19 cellular contexts compared by ENCODE assay signal in genomic region chr22:20578707-20579106, GRCh38.
A peak's percentile ranks its signal among the peaks of the same experiment; 100 is the strongest.
DNase-seq lines count a peak whose midpoint lies in the region; ATAC-seq lines count a peak whose summit lies in the region.
"Had no signal": no experiment of that assay in that cellular context is flagged by ENCODE, and none has a peak within 500 bp of the region (broad histone marks: within the 10 kb centered on the region; RNA-seq: fewer than 3 reads in every experiment).

No MANE protein-coding gene starts in this region.

- H3K4me3 Mint-ChIP-seq in activated naive CD4-positive, alpha-beta T cell treated with anti-CD3 and anti-CD28 coated beads, Interleukin-2, amount 10 ng/mL, durations not matched to agents 7 days and 5 days, result no peak overlapping the region
- peak overlapping the region; percentile 33 to 79 (median 47) for H3K4me3 Mint-ChIP-seq in immature natural killer cell
- no peak overlapping the region for H3K4me3 Mint-ChIP-seq in T-helper 2 cell treated with Interferon-gamma antibody and Interleukin-4, amounts not matched to agents 5 μg/mL and 100 μg/mL, for 36 hours

- H3K9me3 Mint-ChIP-seq in activated naive CD4-positive, alpha-beta T cell treated with anti-CD3 and anti-CD28 coated beads, Interleukin-2, amount 10 ng/mL, durations not matched to agents 7 days and 5 days, result no peaks in the 10 kb centered on the region
- no peaks in the 10 kb centered on the region for H3K9me3 Mint-ChIP-seq in immature natural killer cell
- no peaks in the 10 kb centered on the region for H3K9me3 Mint-ChIP-seq in T-helper 2 cell treated with Interferon-gamma antibody and Interleukin-4, amounts not matched to agents 5 μg/mL and 100 μg/mL, for 36 hours

- no peak for DNase-seq in activated naive CD4-positive, alpha-beta T cell treated with anti-CD3 and anti-CD28 coated beads, Interleukin-2, amount 10 ng/mL, durations not matched to agents 7 days and 5 days
- no peak for DNase-seq in activated naive CD4-positive, alpha-beta T cell (lab: John Stamatoyannopoulos, UW)
- DNase-seq in immature natural killer cell, result no peak
- no peak for DNase-seq in activated gamma-delta T cell (lab: John Stamatoyannopoulos, UW)
- DNase-seq in UCSD-AML1 (lab: John Stamatoyannopoulos, UW; ENCODE audit: unreplicated experiment), result no peak
- DNase-seq in Right ventricle myocardium superior, result no peak
- DNase-seq in T-helper 2 cell treated with Interferon-gamma antibody and Interleukin-4, amounts not matched to agents 5 μg/mL and 100 μg/mL, for 36 hours (ENCODE audit: low spot score), result no peak
- DNase-seq: Calu3, DMS79, GM23248, MM.1S, NCI-H1105, NCI-H187, NCI-H446, PC-9 had no signal

- CTCF ChIA-PET in activated naive CD4-positive, alpha-beta T cell treated with anti-CD3 and anti-CD28 coated beads, Interleukin-2, amount 10 ng/mL, durations not matched to agents 7 days and 5 days (lab: Charles Lee), result interaction anchor here (1.2 kb wide), 1 partner anchor 9 kb away, joined by 3 read pairs; no protein-coding TSS in a partner anchor

- peak overlapping the region; percentile 32 for H3K27ac ChIP-seq in angular gyrus (ENCODE audit: low read depth, low read length)
- H3K27ac ChIP-seq: C4-2B, GM23248, KMS-11, PC-9 had no signal

- ATAC-seq in Right ventricle myocardium superior (ENCODE audit: poor library complexity), result no peak
- ATAC-seq: Right ventricle myocardium inferior had no signal

- peaks cover 16% of the 10 kb centered on the region for H3K4me1 Mint-ChIP-seq in activated naive CD4-positive, alpha-beta T cell treated with anti-CD3 and anti-CD28 coated beads, Interleukin-2, amount 10 ng/mL, durations not matched to agents 7 days and 5 days
- peaks cover 71 to 83% of the 10 kb centered on the region in 2 donors for H3K4me1 Mint-ChIP-seq in immature natural killer cell
- H3K4me1 Mint-ChIP-seq in T-helper 2 cell treated with Interferon-gamma antibody and Interleukin-4, amounts not matched to agents 5 μg/mL and 100 μg/mL, for 36 hours (ENCODE audit: low read depth), result peaks cover 14% of the 10 kb centered on the region

- intact Hi-C loops in Right ventricle myocardium superior (cut with DNase I), result no loop called here

- peaks cover 51% of the 10 kb centered on the region for H3K36me3 Mint-ChIP-seq in activated naive CD4-positive, alpha-beta T cell treated with anti-CD3 and anti-CD28 coated beads, Interleukin-2, amount 10 ng/mL, durations not matched to agents 7 days and 5 days
- peaks cover 9 to 36% (median 34%) of the 10 kb centered on the region in 3 donors for H3K36me3 Mint-ChIP-seq in immature natural killer cell
- H3K36me3 Mint-ChIP-seq in T-helper 2 cell treated with Interferon-gamma antibody and Interleukin-4, amounts not matched to agents 5 μg/mL and 100 μg/mL, for 36 hours (ENCODE audit: low read depth), result peaks cover 37% of the 10 kb centered on the region

- H3K27me3 Mint-ChIP-seq in activated naive CD4-positive, alpha-beta T cell treated with anti-CD3 and anti-CD28 coated beads, Interleukin-2, amount 10 ng/mL, durations not matched to agents 7 days and 5 days, result no peaks in the 10 kb centered on the region
- peaks cover 0 to 9% (median 3%) of the 10 kb centered on the region in 3 donors for H3K27me3 Mint-ChIP-seq in immature natural killer cell (ENCODE audit: low read depth in 3 of 3)
- no peaks in the 10 kb centered on the region for H3K27me3 Mint-ChIP-seq in T-helper 2 cell treated with Interferon-gamma antibody and Interleukin-4, amounts not matched to agents 5 μg/mL and 100 μg/mL, for 36 hours (ENCODE audit: low read depth)

- peak overlapping the region; percentile 26 for H3K27ac Mint-ChIP-seq in activated naive CD4-positive, alpha-beta T cell treated with anti-CD3 and anti-CD28 coated beads, Interleukin-2, amount 10 ng/mL, durations not matched to agents 7 days and 5 days
- peak overlapping the region; percentile 91 to 96 (median 93) for H3K27ac Mint-ChIP-seq in immature natural killer cell
- no peak overlapping the region for H3K27ac Mint-ChIP-seq in T-helper 2 cell treated with Interferon-gamma antibody and Interleukin-4, amounts not matched to agents 5 μg/mL and 100 μg/mL, for 36 hours

Comparison
In these comparisons a context has a peak if more than half of its experiments do, and no peak if none do; other contexts are left out.
1. H3K4me3 Mint-ChIP-seq: peak in immature natural killer cell (5 of 5); none in activated naive CD4-positive, alpha-beta T cell treated with anti-CD3 and anti-CD28 coated beads, Interleukin-2, amount 10 ng/mL, durations not matched to agents 7 days and 5 days (single experiment) and T-helper 2 cell treated with Interferon-gamma antibody and Interleukin-4, amounts not matched to agents 5 μg/mL and 100 μg/mL, for 36 hours (single experiment).